ENCODE assay signal across 3 cellular contexts in genomic region chr5:101948615-101949014, GRCh38.
TF ChIP-seq lines count a peak whose summit lies in the region.

No MANE protein-coding gene starts in this region.

TF ChIP-seq in A549, 52 proteins besides CTCF, POLR2A, EP300 and RAD21:
- peak; percentile 83 for TF ChIP-seq MAFK (IDR thresholded peaks at IDR 0.05; ENCODE audit: partially characterized antibody)
- no peak for TF ChIP-seq CBX2 (IDR thresholded peaks at IDR 0.05; ENCODE audit: borderline replicate concordance, low read depth)
- no peak for TF ChIP-seq ESRRA (IDR thresholded peaks at IDR 0.05; ENCODE audit: borderline replicate concordance, low read length)

TF ChIP-seq in IMR-90, 13 proteins besides CTCF, POLR2A, EP300 and RAD21:
- no peak for TF ChIP-seq NFE2L2 (IDR thresholded peaks at IDR 0.05; ENCODE audit: low read depth, low read length)
- no peak for TF ChIP-seq ELK1 (IDR thresholded peaks at IDR 0.05; ENCODE audit: borderline replicate concordance, low read depth, low read length)
- peak; percentile 94 for TF ChIP-seq MAFK (IDR thresholded peaks at IDR 0.05; ENCODE audit: low read depth, low read length)
- TF ChIP-seq CEBPB (IDR thresholded peaks at IDR 0.05; ENCODE audit: low read depth, low read length): no peak
- no peak for TF ChIP-seq MXI1 (IDR thresholded peaks at IDR 0.05; ENCODE audit: borderline replicate concordance, low read depth, low read length)
- TF ChIP-seq MAZ (IDR thresholded peaks at IDR 0.05; ENCODE audit: borderline replicate concordance, low read depth, low read length): no peak
- no peak for TF ChIP-seq FOS (IDR thresholded peaks at IDR 0.05; ENCODE audit: low read depth, low read length)

TF ChIP-seq in H1, 55 proteins besides CTCF, POLR2A, EP300 and RAD21:
- TF ChIP-seq MAFK (IDR thresholded peaks at IDR 0.05; ENCODE audit: low read depth, low read length): peak; percentile 46; the same call in 1 of the 2 replicates
- TF ChIP-seq YY1 (IDR thresholded peaks at IDR 0.05; ENCODE audit: low read depth, low read length): no peak
